ENCODE assay signal across 1 cellular context in the genomic region with DNA sequence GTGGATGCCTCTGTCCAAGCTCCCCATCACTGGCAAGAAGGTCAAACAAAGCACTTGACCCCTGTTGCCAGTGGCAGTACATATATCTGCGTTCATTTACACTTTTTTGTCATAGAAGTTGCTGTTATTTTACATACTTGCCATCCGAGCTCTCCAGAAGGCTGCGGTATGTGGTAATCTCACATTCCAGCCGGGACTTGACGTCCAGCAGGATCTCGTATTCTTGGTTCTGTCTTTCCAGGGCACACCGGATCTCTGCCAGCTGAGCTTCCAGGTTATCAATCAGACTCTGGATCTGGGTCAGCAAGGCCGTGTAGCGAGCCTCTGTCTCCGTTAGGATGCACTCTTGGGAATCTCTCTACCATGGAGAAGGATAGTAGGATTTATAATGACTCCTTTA.
TF ChIP-seq lines count a peak whose summit lies in the region.

No MANE protein-coding gene starts in this region.

TF ChIP-seq in H1, 55 proteins besides CTCF, POLR2A, EP300 and RAD21:
- TF ChIP-seq TEAD4 (IDR thresholded peaks at IDR 0.05; ENCODE audit: low read depth, low read length) (peak; percentile 57), TAF7 (optimal IDR thresholded peaks at IDR 0.05; ENCODE audit: borderline replicate concordance, low read depth, low read length) (no peak)
